8 cellular contexts compared by ENCODE assay signal in the genomic region with DNA sequence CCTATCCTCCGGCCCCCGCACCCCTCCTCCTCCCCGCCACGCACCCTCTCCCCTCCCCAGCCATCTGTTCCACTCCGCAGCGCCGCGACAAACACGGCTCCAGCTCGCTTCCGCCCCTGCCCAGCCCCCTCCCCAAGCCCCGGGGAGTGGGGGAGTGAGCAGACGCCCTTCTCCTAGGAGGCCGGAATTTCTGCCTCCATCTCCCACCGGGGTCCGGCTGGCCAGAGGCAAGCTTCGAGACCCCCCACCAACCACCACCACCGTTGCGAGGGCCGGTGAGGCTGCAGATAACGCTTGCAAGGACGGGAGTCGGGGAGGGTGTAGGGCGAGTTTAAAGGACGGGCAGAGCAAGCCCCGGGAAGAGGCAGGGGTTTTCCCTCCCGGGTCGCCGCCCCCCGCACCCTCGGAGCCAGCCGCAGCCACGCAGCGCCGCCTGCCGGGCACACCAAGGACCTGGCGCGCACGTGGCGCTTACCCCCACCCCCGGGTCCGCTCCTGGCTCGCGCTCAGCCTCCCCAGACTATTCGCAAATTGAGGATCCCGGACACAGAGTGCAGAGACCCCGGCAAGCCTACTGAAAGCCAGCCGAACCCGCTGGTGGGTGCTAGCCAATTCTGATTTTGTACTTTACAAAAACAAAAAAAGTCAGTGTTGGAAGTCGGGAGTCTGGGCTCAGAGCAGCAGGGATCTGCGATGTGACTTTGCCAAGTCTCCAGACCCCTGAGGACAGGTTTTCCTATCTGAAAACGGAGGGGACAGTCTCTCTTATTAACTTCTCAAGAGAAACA. TPM values are rescaled to one million over a fixed set of nuclear protein-coding genes. Genes with fewer than 3 reads are reported as not detected.
DNase-seq lines count a peak whose midpoint lies in the region; ATAC-seq and TF ChIP-seq lines count a peak whose summit lies in the region.

No MANE protein-coding gene starts in this region.

- H3K4me3 ChIP-seq in KMS-11 (IDR thresholded peaks at IDR 0.05; ENCODE audit: insufficient read depth, low read depth, low read length) (no peak overlapping the region), dorsolateral prefrontal cortex (peak overlapping the region; percentile 27 to 70 (median 49)), mucosa of descending colon (no peak overlapping the region), stomach (peak overlapping the region; percentile 8 to 42 (median 25)), Karpas-422 (ENCODE audit: low read length) (no peak overlapping the region)

- H3K4me1 ChIP-seq in KMS-11 (ENCODE audit: low read depth, poor library complexity, severe bottlenecking) (peaks cover 6% of the 10 kb centered on the region), mucosa of descending colon (ENCODE audit: low read depth) (peaks cover 9% of the 10 kb centered on the region), stomach (peaks cover 11 to 41% (median 29%) of the 10 kb centered on the region in 4 donors), Karpas-422 (ENCODE audit: low read length) (peaks cover 32% of the 10 kb centered on the region)

- H3K36me3 ChIP-seq in KMS-11 (ENCODE audit: insufficient read depth) (no peaks in the 10 kb centered on the region), mucosa of descending colon (ENCODE audit: low read depth) (no peaks in the 10 kb centered on the region), stomach (peaks cover 19 to 46% (median 38%) of the 10 kb centered on the region in 4 donors), Karpas-422 (ENCODE audit: insufficient read depth, low read length) (peaks cover 37% of the 10 kb centered on the region)

- H3K79me2 ChIP-seq in KMS-11 (ENCODE audit: insufficient read depth, low read depth), result no peaks in the 10 kb centered on the region
- no peaks in the 10 kb centered on the region for H3K79me2 ChIP-seq in Karpas-422 (ENCODE audit: low read length)

- TF ChIP-seq POLR2A in stomach (IDR thresholded peaks at IDR 0.05), result no peak

- 3 to 10% (median 8%) methylated on average over 31 to 52 of the region's 52 CpGs for WGBS in stomach, 5 donors

- H2AFZ ChIP-seq in KMS-11 (ENCODE audit: low read depth) (peak overlapping the region; percentile 59), Karpas-422 (ENCODE audit: low read length) (no peak overlapping the region)

- TF ChIP-seq CTCF in KMS-11 (conservative IDR thresholded peaks at IDR 0.05; ENCODE audit: low read depth, low read length) (peak; percentile 60), dorsolateral prefrontal cortex (IDR thresholded peaks at IDR 0.05 in 54 of 56, conservative IDR thresholded peaks at IDR 0.05 in 2 of 56; ENCODE audit: low read depth in 1 of 56, partially characterized antibody in 56 of 56) (peak; percentile 27 to 75 (median 60)), mucosa of descending colon (IDR thresholded peaks at IDR 0.05) (peak; percentile 29), stomach (IDR thresholded peaks at IDR 0.05) (peak in 5 of 7 experiments; percentile 44 to 69 (median 58))

- H3K9me3 ChIP-seq in mucosa of descending colon, result no peaks in the 10 kb centered on the region
- no peaks in the 10 kb centered on the region for H3K9me3 ChIP-seq in stomach
- no peaks in the 10 kb centered on the region for H3K9me3 ChIP-seq in Karpas-422 (ENCODE audit: low read length)

- no peak overlapping the region for H3K27ac ChIP-seq in KMS-11
- H3K27ac ChIP-seq in dorsolateral prefrontal cortex, result peak overlapping the region in 36 of 59 donors; percentile 14 to 84 (median 64)
- H3K27ac ChIP-seq in stomach, result peak overlapping the region in 1 of 5 donors; percentile 11
- H3K27ac ChIP-seq in Karpas-422 (ENCODE audit: low read length), result no peak overlapping the region

- TF ChIP-seq EP300 in stomach (IDR thresholded peaks at IDR 0.05), result no peak

- H3K4me2 ChIP-seq in KMS-11 (peak overlapping the region; percentile 67), Karpas-422 (ENCODE audit: low read depth, low read length, poor library complexity, severe bottlenecking) (no peak overlapping the region)

- peak; percentile 86 for DNase-seq in activated CD4-positive, alpha-beta T cell treated with anti-CD3 and anti-CD28 coated beads for 36 hours
- DNase-seq in dorsolateral prefrontal cortex (no peak), mucosa of descending colon (peak in 2 of 3 donors; percentile 29 to 59), stomach (peak; percentile 44), NCI-H226 (no peak), Karpas-422 (no peak)

- ATAC-seq in GM18502 (IDR thresholded peaks at IDR 0.05; ENCODE audit: poor library complexity, unreplicated experiment), result peak; percentile 55
- ATAC-seq in activated CD4-positive, alpha-beta T cell treated with anti-CD3 and anti-CD28 coated beads for 36 hours, result peak; percentile 69
- ATAC-seq in mucosa of descending colon, result peak; percentile 62

- intact Hi-C loops in activated CD4-positive, alpha-beta T cell treated with anti-CD3 and anti-CD28 coated beads for 36 hours (cut with DNase I, micrococcal nuclease), result loop anchor here in 1 of 2 experiments (1.0 to 2.0 kb wide), 2 partner anchors 56 to 138 kb away; a partner anchor contains a TSS
- intact Hi-C loops in dorsolateral prefrontal cortex (cut with DNase I) (no loop called here), mucosa of descending colon (cut with DNase I, micrococcal nuclease) (no loop called here), stomach (cut with DNase I; ENCODE audit: low total_unique reads) (loop anchor here (10.0 kb wide), 1 partner anchor 138 kb away; no protein-coding TSS in a partner anchor)

- H3K9me2 ChIP-seq in Karpas-422 (replicated peaks; ENCODE audit: insufficient read depth, low read length), result no peaks in the 10 kb centered on the region

- CTCF ChIA-PET in activated CD4-positive, alpha-beta T cell treated with anti-CD3 and anti-CD28 coated beads for 36 hours (lab: Charles Lee), result interaction anchor here (0.6 to 10.9 kb wide), 23 partner anchors 10 to 227 kb away, joined by 3 to 124 read pairs (median 5); a partner anchor contains a TSS

- H3K27me3 ChIP-seq in KMS-11 (ENCODE audit: insufficient read depth, low read depth), result no peaks in the 10 kb centered on the region
- peaks cover 0 to 31% (median 4%) of the 10 kb centered on the region in 45 donors for H3K27me3 ChIP-seq in dorsolateral prefrontal cortex
- peaks cover 0 to 37% (median 13%) of the 10 kb centered on the region in 3 donors for H3K27me3 ChIP-seq in stomach
- H3K27me3 ChIP-seq in Karpas-422 (ENCODE audit: low read length), result no peaks in the 10 kb centered on the region

- peaks cover 23% of the 10 kb centered on the region for H3K36me3 Mint-ChIP-seq in activated CD4-positive, alpha-beta T cell treated with anti-CD3 and anti-CD28 coated beads for 36 hours (ENCODE audit: low read depth)

- POLR2A ChIA-PET in activated CD4-positive, alpha-beta T cell treated with anti-CD3 and anti-CD28 coated beads for 36 hours (lab: Charles Lee), result no interaction called here

- peaks cover 8% of the 10 kb centered on the region for H3K4me1 Mint-ChIP-seq in activated CD4-positive, alpha-beta T cell treated with anti-CD3 and anti-CD28 coated beads for 36 hours

- H3K4me3 Mint-ChIP-seq in activated CD4-positive, alpha-beta T cell treated with anti-CD3 and anti-CD28 coated beads for 36 hours, result no peak overlapping the region

- no peak overlapping the region; the same call in 1 of the 2 replicates for H3K9ac ChIP-seq in KMS-11
- no peak overlapping the region for H3K9ac ChIP-seq in Karpas-422 (ENCODE audit: low read length)

- H3K9me3 Mint-ChIP-seq in activated CD4-positive, alpha-beta T cell treated with anti-CD3 and anti-CD28 coated beads for 36 hours (ENCODE audit: low read depth), result no peaks in the 10 kb centered on the region

- no peaks in the 10 kb centered on the region for H4K20me1 ChIP-seq in KMS-11 (ENCODE audit: insufficient read depth)
- H4K20me1 ChIP-seq in Karpas-422 (ENCODE audit: insufficient read depth, low read depth, low read length), result peaks cover 12% of the 10 kb centered on the region; the same call in 1 of the 2 replicates

- H3K27me3 Mint-ChIP-seq in activated CD4-positive, alpha-beta T cell treated with anti-CD3 and anti-CD28 coated beads for 36 hours, result peaks cover 9% of the 10 kb centered on the region

- no peak overlapping the region for H3K27ac Mint-ChIP-seq in activated CD4-positive, alpha-beta T cell treated with anti-CD3 and anti-CD28 coated beads for 36 hours

RNA-seq across cellular contexts. Expression of a gene that starts 22.6 kb away (rescaled TPM):
- under 1 TPM; 0.33 to 0.39 TPM for total RNA-seq in activated CD4-positive, alpha-beta T cell treated with anti-CD3 and anti-CD28 coated beads for 36 hours
- total RNA-seq in dorsolateral prefrontal cortex (10 to 100 TPM in 119 of 120 experiments, 1 to 10 TPM in 1; 8.1 to 75.2 (median 32.4) TPM), mucosa of descending colon (under 1 TPM; 0.38 to 0.73 (median 0.48) TPM), stomach (1 to 10 TPM in 2 of 5 donors, not detected in 3; 3.9 to 8.1 TPM)
- under 1 TPM; 0.75 to 0.78 (median 0.76) TPM for polyA plus RNA-seq in stomach
- 0.07 TPM in 1 of 2 replicates, not detected in the other for total RNA-seq in Karpas-422 (2014; rRNA removed; shearing (Covaris generic); ENCODE audit: low replicate concordance)

RNA-seq across cellular contexts. Expression of a gene that starts 32.5 kb away (rescaled TPM):
- 10 to 100 TPM; 27.6 to 28.7 TPM for total RNA-seq in activated CD4-positive, alpha-beta T cell treated with anti-CD3 and anti-CD28 coated beads for 36 hours
- 10 to 100 TPM in 11 of 120 experiments, 1 to 10 TPM in 109; 2.9 to 12.3 (median 6.9) TPM for total RNA-seq in dorsolateral prefrontal cortex
- total RNA-seq in mucosa of descending colon, result 10 to 100 TPM in 1 of 3 donors, 1 to 10 TPM in 2; 8.3 to 22.6 (median 9.9) TPM
- total RNA-seq in stomach, result 10 to 100 TPM; 10.5 to 38.4 (median 18.5) TPM
- polyA plus RNA-seq in stomach, result 10 to 100 TPM; 16.0 to 24.6 (median 19.7) TPM
- 238 and 244 TPM in 2 replicates for total RNA-seq in Karpas-422 (2014; rRNA removed; shearing (Covaris generic); ENCODE audit: low replicate concordance)

RNA-seq across cellular contexts. Expression of a gene that starts 47.6 kb away (rescaled TPM):
- 100 to 1,000 TPM; 124 to 158 TPM for total RNA-seq in activated CD4-positive, alpha-beta T cell treated with anti-CD3 and anti-CD28 coated beads for 36 hours
- total RNA-seq in dorsolateral prefrontal cortex (10 to 100 TPM; 26.5 to 76.2 (median 48.8) TPM), mucosa of descending colon (10 to 100 TPM; 25.5 to 50.1 (median 49.9) TPM), stomach (10 to 100 TPM in 3 of 5 donors, 1 to 10 TPM in 2; 1.7 to 51.3 (median 31.3) TPM)
- polyA plus RNA-seq in stomach, result 10 to 100 TPM; 66.7 to 79.6 (median 73.7) TPM
- total RNA-seq in Karpas-422 (2014; rRNA removed; shearing (Covaris generic); ENCODE audit: low replicate concordance), result 48.0 and 49.8 TPM in 2 replicates

RNA-seq across cellular contexts. Expression of a gene that starts 54.4 kb away (rescaled TPM):
- total RNA-seq in activated CD4-positive, alpha-beta T cell treated with anti-CD3 and anti-CD28 coated beads for 36 hours, result not detected
- total RNA-seq in dorsolateral prefrontal cortex (under 1 TPM in 1 of 120 experiments, not detected in 119; 0.18 TPM), mucosa of descending colon (not detected), stomach (not detected)
- polyA plus RNA-seq in stomach, result not detected
- total RNA-seq in Karpas-422 (2014; rRNA removed; shearing (Covaris generic); ENCODE audit: low replicate concordance), result not detected in 2 replicates

RNA-seq across cellular contexts. Expression of a gene that starts 56.1 kb away (rescaled TPM):
- 100 to 1,000 TPM; 268 to 333 TPM for total RNA-seq in activated CD4-positive, alpha-beta T cell treated with anti-CD3 and anti-CD28 coated beads for 36 hours
- total RNA-seq in dorsolateral prefrontal cortex (10 to 100 TPM in 13 of 120 experiments, 1 to 10 TPM in 107; 2.5 to 22.1 (median 6.5) TPM), mucosa of descending colon (10 to 100 TPM in 2 of 3 donors, 1 to 10 TPM in 1; 6.3 to 24.4 (median 16.9) TPM), stomach (10 to 100 TPM in 3 of 5 donors, 1 to 10 TPM in 2; 1.2 to 81.7 (median 10.5) TPM)
- polyA plus RNA-seq in stomach, result 10 to 100 TPM; 10.2 to 22.8 (median 15.0) TPM
- total RNA-seq in Karpas-422 (2014; rRNA removed; shearing (Covaris generic); ENCODE audit: low replicate concordance), result 56.6 and 69.3 TPM in 2 replicates

Comparison
In these comparisons a context has a peak if more than half of its experiments do, and no peak if none do; other contexts are left out.
1. H3K27ac ChIP-seq: peak in dorsolateral prefrontal cortex (36 of 59); none in KMS-11 (single experiment) and Karpas-422 (single experiment).
2. H3K4me3 ChIP-seq: peak in dorsolateral prefrontal cortex (59 of 59) and stomach (4 of 4); none in KMS-11 (single experiment), mucosa of descending colon (single experiment) and Karpas-422 (single experiment).
3. DNase-seq: peak in activated CD4-positive, alpha-beta T cell treated with anti-CD3 and anti-CD28 coated beads for 36 hours (single experiment), mucosa of descending colon (2 of 3) and stomach (single experiment); none in dorsolateral prefrontal cortex (0 of 10), NCI-H226 (single experiment) and Karpas-422 (single experiment).
4. Peak in every context shown above with its lines, with median percentiles within 50 percentile points of each other: ATAC-seq and CTCF ChIP-seq.